In the genomic region with DNA sequence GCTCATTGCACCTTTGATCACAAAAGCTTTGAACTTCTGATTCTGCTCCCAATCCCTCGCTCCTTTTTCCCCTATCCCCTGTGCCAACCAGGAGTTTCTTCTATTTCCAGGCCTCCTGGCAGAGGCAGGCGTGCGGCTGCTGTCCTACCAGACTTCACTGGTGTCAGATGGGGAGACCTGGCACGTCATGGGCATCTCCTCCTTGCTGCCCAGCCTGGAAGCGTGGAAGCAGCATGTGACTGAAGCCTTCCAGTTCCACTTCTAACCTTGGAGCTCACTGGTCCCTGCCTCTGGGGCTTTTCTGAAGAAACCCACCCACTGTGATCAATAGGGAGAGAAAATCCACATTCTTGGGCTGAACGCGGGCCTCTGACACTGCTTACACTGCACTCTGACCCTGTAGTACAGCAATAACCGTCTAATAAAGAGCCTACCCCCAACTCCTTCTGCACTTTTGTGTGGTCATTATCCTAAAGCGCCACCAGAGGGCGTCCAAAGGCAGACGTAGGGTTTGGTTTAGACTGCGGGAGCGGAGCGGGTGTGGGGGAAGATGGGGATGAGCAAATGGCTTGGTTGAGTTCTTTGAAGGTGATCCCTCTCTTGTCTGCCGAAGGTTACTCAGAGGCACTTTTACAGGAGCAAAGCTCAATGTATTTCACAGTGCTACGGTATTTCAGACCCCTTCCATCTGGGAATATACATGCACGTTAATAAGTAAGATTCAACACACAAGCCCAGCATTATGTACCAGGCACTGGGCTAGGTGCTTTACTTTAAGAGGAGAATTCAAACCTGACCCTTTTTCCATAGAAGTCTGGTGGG, we compare ENCODE assay signal across 9 cellular contexts. TPM values are rescaled to one million over a fixed set of nuclear protein-coding genes. Genes with fewer than 3 reads are reported as not detected.
DNase-seq lines count a peak whose midpoint lies in the region; ATAC-seq and TF ChIP-seq lines count a peak whose summit lies in the region.
"Had no signal": no experiment of that assay in that cellular context is flagged by ENCODE, and none has a peak within 500 bp of the region (broad histone marks: within the 10 kb centered on the region; RNA-seq: fewer than 3 reads in every experiment).

No MANE protein-coding gene starts in this region.

- H3K36me3 ChIP-seq in Panc1 (ENCODE audit: control insufficient read depth, insufficient read depth, low read length): no peaks in the 10 kb centered on the region; the same call in 1 of the 2 replicates

- H3K9me3 ChIP-seq in Panc1 (ENCODE audit: control insufficient read depth, insufficient read depth, low read depth, low read length): no peaks in the 10 kb centered on the region

- ATAC-seq in GM19372 (IDR thresholded peaks at IDR 0.05; ENCODE audit: low read depth, unreplicated experiment) (peak; percentile 74), Panc1 (peak; percentile 89)

- H3K4me3 ChIP-seq in Panc1 (ENCODE audit: low read depth in 2 of 2, low read length in 2 of 2): no peak overlapping the region

- H3K36me3 Mint-ChIP-seq in CD14-positive monocyte (peaks cover 2 to 10% of the 10 kb centered on the region in 2 donors), osteocyte (ENCODE audit: unreplicated experiment) (peaks cover 44% of the 10 kb centered on the region), type B pancreatic cell (peaks cover 11% of the 10 kb centered on the region)
- H3K36me3 Mint-ChIP-seq in activated T-helper 2 cell treated with anti-CD3 and anti-CD28 coated beads, Interferon-gamma antibody, Interleukin-2, Interleukin-4, amounts not matched to agents 10 μg/mL and 5 μg/mL and 100 μg/mL, durations not matched to agents 14 hours and 24 hours and 36 hours (ENCODE audit: low read depth): peaks cover 23% of the 10 kb centered on the region
- H3K36me3 Mint-ChIP-seq: IgD-negative memory B cell had no signal

- H3K27ac ChIP-seq in Panc1 (ENCODE audit: low read length): no peak overlapping the region

- H3K27me3 Mint-ChIP-seq in CD14-positive monocyte (ENCODE audit: low read depth in 3 of 3) (peaks cover 0 to 2% (median 0%) of the 10 kb centered on the region in 3 donors), osteocyte (ENCODE audit: unreplicated experiment) (no peaks in the 10 kb centered on the region), type B pancreatic cell (no peaks in the 10 kb centered on the region)
- H3K27me3 Mint-ChIP-seq in activated T-helper 2 cell treated with anti-CD3 and anti-CD28 coated beads, Interferon-gamma antibody, Interleukin-2, Interleukin-4, amounts not matched to agents 10 μg/mL and 5 μg/mL and 100 μg/mL, durations not matched to agents 14 hours and 24 hours and 36 hours (ENCODE audit: low read depth): no peaks in the 10 kb centered on the region
- H3K27me3 Mint-ChIP-seq: IgD-negative memory B cell had no signal

- DNase-seq in CD14-positive monocyte (ENCODE audit: low spot score) (no peak), KBM-7 (peak; percentile 70), Panc1 (ENCODE audit: low read depth, low spot score) (peak; percentile 45), germinal center (ENCODE audit: low spot score) (peak; percentile 67), osteocyte (ENCODE audit: extremely low spot score, unreplicated experiment) (no peak), type B pancreatic cell (ENCODE audit: extremely low spot score, unreplicated experiment) (no peak)
- DNase-seq in activated T-helper 2 cell treated with anti-CD3 and anti-CD28 coated beads, Interferon-gamma antibody, Interleukin-2, Interleukin-4, amounts not matched to agents 10 μg/mL and 5 μg/mL and 100 μg/mL, durations not matched to agents 14 hours and 24 hours and 36 hours (ENCODE audit: low spot score): peak; percentile 23

- no TSS peak for BruUV-seq in Panc1 (replicated peaks; lab: Mats Ljungman, UMichigan)

- POLR2A ChIA-PET in Panc1 (lab: Charles Lee): no interaction called here

- H3K4me1 ChIP-seq in Panc1 (ENCODE audit: control insufficient read depth, insufficient read depth, low read length): no peaks in the 10 kb centered on the region

- H3K9me3 Mint-ChIP-seq in CD14-positive monocyte: no peaks in the 10 kb centered on the region
- H3K9me3 Mint-ChIP-seq in activated T-helper 2 cell treated with anti-CD3 and anti-CD28 coated beads, Interferon-gamma antibody, Interleukin-2, Interleukin-4, amounts not matched to agents 10 μg/mL and 5 μg/mL and 100 μg/mL, durations not matched to agents 14 hours and 24 hours and 36 hours: no peaks in the 10 kb centered on the region
- H3K9me3 Mint-ChIP-seq in osteocyte (ENCODE audit: unreplicated experiment): no peaks in the 10 kb centered on the region
- H3K9me3 Mint-ChIP-seq in type B pancreatic cell: no peaks in the 10 kb centered on the region
- H3K9me3 Mint-ChIP-seq: IgD-negative memory B cell had no signal

- peak overlapping the region in 3 of 7 donors; percentile 17 to 43 (median 21) for H3K27ac Mint-ChIP-seq in CD14-positive monocyte
- no peak overlapping the region for H3K27ac Mint-ChIP-seq in activated T-helper 2 cell treated with anti-CD3 and anti-CD28 coated beads, Interferon-gamma antibody, Interleukin-2, Interleukin-4, amounts not matched to agents 10 μg/mL and 5 μg/mL and 100 μg/mL, durations not matched to agents 14 hours and 24 hours and 36 hours
- no peak overlapping the region for H3K27ac Mint-ChIP-seq in osteocyte (ENCODE audit: unreplicated experiment)
- peak overlapping the region; percentile 13 for H3K27ac Mint-ChIP-seq in type B pancreatic cell

- no peaks in the 10 kb centered on the region for H3K27me3 ChIP-seq in Panc1 (ENCODE audit: control insufficient read depth, insufficient read depth, low read length)

- CTCF ChIA-PET in Panc1 (lab: Charles Lee): interaction anchor here (1.2 kb wide), 1 partner anchor 71 kb away, joined by 4 read pairs; no protein-coding TSS in a partner anchor

- TF ChIP-seq CTCF in CD14-positive monocyte (IDR thresholded peaks at IDR 0.05) (peak; percentile 85), Panc1 (IDR thresholded peaks at IDR 0.05) (peak; percentile 96), osteocyte (IDR thresholded peaks at IDR 0.05) (peak; percentile 76), type B pancreatic cell (conservative IDR thresholded peaks at IDR 0.05) (peak; percentile 89)

- peaks cover 14% of the 10 kb centered on the region for H3K4me1 Mint-ChIP-seq in CD14-positive monocyte
- H3K4me1 Mint-ChIP-seq in activated T-helper 2 cell treated with anti-CD3 and anti-CD28 coated beads, Interferon-gamma antibody, Interleukin-2, Interleukin-4, amounts not matched to agents 10 μg/mL and 5 μg/mL and 100 μg/mL, durations not matched to agents 14 hours and 24 hours and 36 hours (ENCODE audit: low read depth): peaks cover 10% of the 10 kb centered on the region
- peaks cover 6% of the 10 kb centered on the region for H3K4me1 Mint-ChIP-seq in osteocyte (ENCODE audit: unreplicated experiment)
- H3K4me1 Mint-ChIP-seq in type B pancreatic cell (ENCODE audit: unreplicated experiment): peaks cover 13% of the 10 kb centered on the region

- in situ Hi-C loops in KBM-7 (cut with MboI; ENCODE audit: low pct_unique_long_range_greater_than_20kb, low sequenced_read_pairs): no loop called here
- in situ Hi-C loops in Panc1 (cut with HindIII; ENCODE audit: low pct_unique_long_range_greater_than_20kb, low sequenced_read_pairs): no loop called here

- intact Hi-C loops in CD14-positive monocyte (cut with micrococcal nuclease): no loop called here
- intact Hi-C loops in Panc1 (cut with micrococcal nuclease; ENCODE audit: unreplicated experiment): no loop called here
- intact Hi-C loops in activated T-helper 2 cell treated with anti-CD3 and anti-CD28 coated beads, Interferon-gamma antibody, Interleukin-2, Interleukin-4, amounts not matched to agents 10 μg/mL and 5 μg/mL and 100 μg/mL, durations not matched to agents 14 hours and 24 hours and 36 hours (cut with micrococcal nuclease): no loop called here

- H3K4me3 Mint-ChIP-seq in CD14-positive monocyte (no peak overlapping the region), osteocyte (ENCODE audit: unreplicated experiment) (no peak overlapping the region), type B pancreatic cell (no peak overlapping the region)
- no peak overlapping the region for H3K4me3 Mint-ChIP-seq in activated T-helper 2 cell treated with anti-CD3 and anti-CD28 coated beads, Interferon-gamma antibody, Interleukin-2, Interleukin-4, amounts not matched to agents 10 μg/mL and 5 μg/mL and 100 μg/mL, durations not matched to agents 14 hours and 24 hours and 36 hours (ENCODE audit: low read depth)
- H3K4me3 Mint-ChIP-seq: IgD-negative memory B cell had no signal

RNA-seq across cellular contexts. Expression of a gene that starts 24.7 kb away (rescaled TPM):
- polyA plus RNA-seq in CD14-positive monocyte: not detected
- 0.33 TPM for total RNA-seq in Panc1 (2021; ENCODE audit: unreplicated experiment)
- polyA plus RNA-seq in Panc1 (2012; ENCODE audit: insufficient read length): not detected
- total RNA-seq in activated T-helper 2 cell treated with anti-CD3 and anti-CD28 coated beads, Interferon-gamma antibody, Interleukin-2, Interleukin-4, amounts not matched to agents 10 μg/mL and 5 μg/mL and 100 μg/mL, durations not matched to agents 14 hours and 24 hours and 36 hours: not detected in 2 replicates
- total RNA-seq in osteocyte: not detected in 2 replicates
- 19.1 and 34.7 TPM in 2 replicates for total RNA-seq in type B pancreatic cell (ENCODE audit: low replicate concordance)
- polyA plus RNA-seq: IgD-negative memory B cell had no signal

RNA-seq across cellular contexts. Expression of a gene that starts 32.3 kb away (rescaled TPM):
- under 1 TPM; 0.20 to 0.44 TPM for polyA plus RNA-seq in CD14-positive monocyte
- total RNA-seq in Panc1 (2021; ENCODE audit: unreplicated experiment) (82.0 TPM), osteocyte (271 and 282 TPM in 2 replicates), type B pancreatic cell (ENCODE audit: low replicate concordance) (195 and 217 TPM in 2 replicates)
- 249 TPM for polyA plus RNA-seq in Panc1 (2012; ENCODE audit: insufficient read length)
- 58.7 and 61.6 TPM in 2 replicates for total RNA-seq in activated T-helper 2 cell treated with anti-CD3 and anti-CD28 coated beads, Interferon-gamma antibody, Interleukin-2, Interleukin-4, amounts not matched to agents 10 μg/mL and 5 μg/mL and 100 μg/mL, durations not matched to agents 14 hours and 24 hours and 36 hours

Comparison
In these comparisons a context has a peak if more than half of its experiments do, and no peak if none do; other contexts are left out.
1. DNase-seq: peak in KBM-7 (single experiment), Panc1 (single experiment), activated T-helper 2 cell treated with anti-CD3 and anti-CD28 coated beads, Interferon-gamma antibody, Interleukin-2, Interleukin-4, amounts not matched to agents 10 μg/mL and 5 μg/mL and 100 μg/mL, durations not matched to agents 14 hours and 24 hours and 36 hours (single experiment) and germinal center (single experiment); none in CD14-positive monocyte (single experiment), osteocyte (single experiment) and type B pancreatic cell (single experiment).
2. RNA of a gene that starts 24.7 kb away (total RNA-seq): 19.1 to 34.7 TPM in type B pancreatic cell; 0.33 TPM in Panc1 (single experiment), not detected in activated T-helper 2 cell treated with anti-CD3 and anti-CD28 coated beads, Interferon-gamma antibody, Interleukin-2, Interleukin-4, amounts not matched to agents 10 μg/mL and 5 μg/mL and 100 μg/mL, durations not matched to agents 14 hours and 24 hours and 36 hours and not detected in osteocyte; every median in the first group is over 10 times any median in the second.
3. Peak in every context shown above with its lines, with median percentiles within 50 percentile points of each other: CTCF ChIP-seq.